ENCODE assay signal across 25 cellular contexts in genomic region chr16:55175389-55175788, GRCh38.
A peak's percentile ranks its signal among the peaks of the same experiment; 100 is the strongest.
DNase-seq lines count a peak whose midpoint lies in the region; ATAC-seq, FAIRE-seq and TF ChIP-seq lines count a peak whose summit lies in the region.
"Had no signal": no experiment of that assay in that cellular context is flagged by ENCODE, and none has a peak within 500 bp of the region (broad histone marks: within the 10 kb centered on the region; RNA-seq: fewer than 3 reads in every experiment).

No MANE protein-coding gene starts in this region.

- WGBS in HepG2 (ENCODE audit: low lambda C conversion rate) = 54% methylated on average over 6 of the region's 6 CpGs
- 71% methylated on average over 6 of the region's 6 CpGs for WGBS in right lobe of liver (ENCODE audit: insufficient coverage, low coverage, low lambda C conversion rate, missing lambda C conversion rate)

- no peak overlapping the region for H3K9ac ChIP-seq in HepG2 (ENCODE audit: insufficient read depth, low read depth, low read length)
- H3K9ac ChIP-seq: BLaER1 treated with 17β-estradiol and CSF1 and Interleukin-3, amounts not matched to agents 10 nM and 100 nM; GM23248 had no signal

- DNase-seq in HepG2 (ENCODE audit: low spot score) (no peak), right lobe of liver (no peak), SW480 (ENCODE audit: low spot score) (peak; percentile 5), urothelium cell line (ENCODE audit: low spot score) (peak; percentile 52)
- no peak for DNase-seq in stimulated activated CD4-positive, alpha-beta T cell treated with anti-CD3 and anti-CD28 coated beads, Interleukin-2, amount 100 ng/mL, for 24 hours
- DNase-seq: 8988T; ACHN; AML-193; BE2C; Calu3; CD4-positive, alpha-beta T cell; CD8-positive, alpha-beta memory T cell; COR-L47; DMS79; EL; GDM1; GM23248; H7; HCEC 1CT had no signal

- no peaks in the 10 kb centered on the region for H3K9me3 ChIP-seq in HepG2 (ENCODE audit: low read length)
- H3K9me3 ChIP-seq in right lobe of liver = no peaks in the 10 kb centered on the region
- H3K9me3 ChIP-seq: A549; BE2C; BLaER1 treated with 17β-estradiol and CSF1 and Interleukin-3, amounts not matched to agents 10 nM and 100 nM had no signal

- H3K36me3 ChIP-seq in HepG2 (replicated peaks in 1 of 2; ENCODE audit: control insufficient read depth in 1 of 2, insufficient read depth in 2 of 2, low read length in 2 of 2) = no peaks in the 10 kb centered on the region
- no peaks in the 10 kb centered on the region for H3K36me3 ChIP-seq in right lobe of liver
- H3K36me3 ChIP-seq: BE2C; BLaER1 treated with 17β-estradiol and CSF1 and Interleukin-3, amounts not matched to agents 10 nM and 100 nM had no signal

- no peaks in the 10 kb centered on the region for H4K20me1 ChIP-seq in HepG2 (ENCODE audit: insufficient read depth, low read length)
- H4K20me1 ChIP-seq: BLaER1 treated with 17β-estradiol and CSF1 and Interleukin-3, amounts not matched to agents 10 nM and 100 nM had no signal

- CTCF ChIA-PET in HepG2 (lab: Yijun Ruan, JAX; ENCODE audit: low intra/inter-chr PET ratio, low total read pairs) = no interaction called here

- intact Hi-C loops in HepG2 (cut with micrococcal nuclease; ENCODE audit: unreplicated experiment) = no loop called here
- intact Hi-C loops in right lobe of liver (cut with DNase I) = no loop called here

- no peaks in the 10 kb centered on the region for H3K4me1 ChIP-seq in HepG2 (ENCODE audit: insufficient read depth, low read length)
- H3K4me1 ChIP-seq in right lobe of liver = no peaks in the 10 kb centered on the region
- H3K4me1 ChIP-seq: A549; BE2C; BLaER1 treated with 17β-estradiol and CSF1 and Interleukin-3, amounts not matched to agents 10 nM and 100 nM had no signal

- no peak for TF ChIP-seq POLR2A in HepG2 (IDR thresholded peaks at IDR 0.05; ENCODE audit: insufficient read depth in 1 of 2, low read depth in 2 of 2, low read length in 2 of 2)
- TF ChIP-seq POLR2A in right lobe of liver (IDR thresholded peaks at IDR 0.05) = no peak

- no peaks in the 10 kb centered on the region for H3K79me2 ChIP-seq in HepG2 (ENCODE audit: insufficient read depth, low read length)

- peaks cover 0 to 7% of the 10 kb centered on the region in 2 experiments; a peak in 2 of 5 replicates for H3K27me3 ChIP-seq in HepG2 (ENCODE audit: control insufficient read depth in 1 of 2, insufficient read depth in 2 of 2, low read length in 2 of 2)
- no peaks in the 10 kb centered on the region for H3K27me3 ChIP-seq in right lobe of liver
- H3K27me3 ChIP-seq: BE2C; BLaER1 treated with 17β-estradiol and CSF1 and Interleukin-3, amounts not matched to agents 10 nM and 100 nM had no signal

- H3K4me3 ChIP-seq in HepG2 (replicated peaks in 1 of 3; ENCODE audit: insufficient read depth in 1 of 3, low read depth in 2 of 3, low read length in 3 of 3) = no peak overlapping the region
- H3K4me3 ChIP-seq in right lobe of liver = no peak overlapping the region
- H3K4me3 ChIP-seq: A549; BLaER1 treated with 17β-estradiol and CSF1 and Interleukin-3, amounts not matched to agents 10 nM and 100 nM; GM12878; GM23248 had no signal

- no peak for ATAC-seq in HepG2
- no peak for ATAC-seq in right lobe of liver
- no peak for ATAC-seq in HG02840 (IDR thresholded peaks at IDR 0.05; ENCODE audit: low FRiP score, unreplicated experiment)
- ATAC-seq: A549, GM12878 had no signal

- no peak for FAIRE-seq in HepG2 (lab: Jason Lieb, UNC)
- FAIRE-seq in urothelium cell line (lab: Jason Lieb, UNC) = no peak
- FAIRE-seq: A549, GM12878, GM19239, H1 had no signal

- in situ Hi-C loops in HepG2 (cut with HindIII; ENCODE audit: extremely low pct_ligation_motif_present, low pct_unique_long_range_greater_than_20kb) = no loop called here

- POLR2A ChIA-PET in HepG2 (lab: Yijun Ruan, JAX) = no interaction called here

- H2AFZ ChIP-seq in HepG2 (ENCODE audit: low read length) = no peak overlapping the region
- H2AFZ ChIP-seq: GM23248 had no signal

- TF ChIP-seq EP300 in HepG2 (IDR thresholded peaks at IDR 0.05; ENCODE audit: low read depth in 2 of 2, low read length in 2 of 2) (no peak), HepG2 (CRISPR knock-in tag; IDR thresholded peaks at IDR 0.05; ENCODE audit: borderline replicate concordance) (no peak)

- no TSS peak for BruUV-seq in HepG2 (replicated peaks; lab: Mats Ljungman, UMichigan)

- no peak for TF ChIP-seq CTCF in HepG2 (CRISPR knock-in tag; IDR thresholded peaks at IDR 0.05)
- no peak for TF ChIP-seq CTCF in right lobe of liver (IDR thresholded peaks at IDR 0.05)

- no peak overlapping the region for H3K27ac ChIP-seq in HepG2 (ENCODE audit: extremely low read length, insufficient read depth, low read length)
- no peak overlapping the region for H3K27ac ChIP-seq in right lobe of liver
- H3K27ac ChIP-seq: A549; BLaER1 treated with 17β-estradiol and CSF1 and Interleukin-3, amounts not matched to agents 10 nM and 100 nM; GM23248 had no signal

- no peak overlapping the region for H3K4me2 ChIP-seq in HepG2 (ENCODE audit: low read depth, low read length)
- H3K4me2 ChIP-seq: A549; BLaER1 treated with 17β-estradiol and CSF1 and Interleukin-3, amounts not matched to agents 10 nM and 100 nM had no signal

- TF ChIP-seq RAD21 in HepG2 (CRISPR knock-in tag; IDR thresholded peaks at IDR 0.05) = no peak

TF ChIP-seq in HepG2, 621 proteins besides CTCF, POLR2A, EP300 and RAD21:
- TF ChIP-seq ATF7 (IDR thresholded peaks at IDR 0.05) = peak; percentile 93
- no peak for TF ChIP-seq ATF7 (CRISPR knock-in tag; IDR thresholded peaks at IDR 0.05)
- no peak for TF ChIP-seq CBX2 (IDR thresholded peaks at IDR 0.05; ENCODE audit: low read depth, low read length)
- TF ChIP-seq CBX2 (CRISPR knock-in tag; IDR thresholded peaks at IDR 0.05; ENCODE audit: low read depth) = no peak
- peak; percentile 70 for TF ChIP-seq CREB1 (IDR thresholded peaks at IDR 0.05)
- TF ChIP-seq CREB1 (CRISPR knock-in tag; IDR thresholded peaks at IDR 0.05) = no peak
- TF ChIP-seq NPAS2 (CRISPR knock-in tag; IDR thresholded peaks at IDR 0.05; ENCODE audit: borderline replicate concordance) = no peak
- TF ChIP-seq ZEB1 (IDR thresholded peaks at IDR 0.05; ENCODE audit: insufficient replicate concordance, low read depth) = no peak

Comparison
In these comparisons a context has a peak if more than half of its experiments do, and no peak if none do; other contexts are left out.
1. DNase-seq: peak in SW480 (single experiment) and urothelium cell line (single experiment); none in HepG2 (single experiment), right lobe of liver (0 of 3) and stimulated activated CD4-positive, alpha-beta T cell treated with anti-CD3 and anti-CD28 coated beads, Interleukin-2, amount 100 ng/mL, for 24 hours (0 of 2).